ENCODE assay signal across 8 cellular contexts in the genomic region with DNA sequence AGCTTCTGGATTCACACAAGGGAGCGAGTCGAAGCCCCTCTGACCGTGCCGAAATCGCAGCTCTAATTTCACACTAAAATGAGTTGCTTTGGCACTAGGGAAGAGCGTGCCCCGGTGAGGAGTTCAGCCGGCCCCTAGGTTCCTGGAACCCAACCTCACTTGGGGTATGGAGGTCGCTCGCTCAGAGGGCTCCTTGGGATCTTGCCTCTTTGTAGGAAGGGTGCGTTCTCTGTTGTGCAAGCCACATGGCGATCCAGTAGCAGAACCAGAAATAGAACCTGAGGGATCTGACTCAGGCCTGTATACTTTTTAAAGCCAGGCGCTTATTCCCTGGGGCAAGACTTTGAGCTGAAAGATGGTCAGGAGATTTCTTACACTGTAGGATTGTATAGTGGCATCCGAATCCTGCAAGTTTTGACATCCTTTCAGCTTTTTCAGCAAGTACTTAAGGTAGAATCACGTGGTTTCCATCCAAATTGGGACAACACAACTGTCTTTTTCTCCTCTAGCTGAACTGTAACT. TPM values are rescaled to one million over a fixed set of nuclear protein-coding genes. Genes with fewer than 3 reads are reported as not detected.
A peak's percentile ranks its signal among the peaks of the same experiment; 100 is the strongest.
DNase-seq lines count a peak whose midpoint lies in the region; ATAC-seq and TF ChIP-seq lines count a peak whose summit lies in the region.

No MANE protein-coding gene starts in this region.

- 49 to 50% methylated on average over 10 to 15 of the region's 15 CpGs for WGBS in thyroid gland, 2 donors

- TF ChIP-seq CTCF in ascending aorta (IDR thresholded peaks at IDR 0.05): no peak
- TF ChIP-seq CTCF in left lung (IDR thresholded peaks at IDR 0.05): no peak
- no peak for TF ChIP-seq CTCF in thyroid gland (IDR thresholded peaks at IDR 0.05)

- CTCF ChIA-PET in activated naive CD4-positive, alpha-beta T cell treated with anti-CD3 and anti-CD28 coated beads for 36 hours (lab: Charles Lee): interaction anchor here (0.6 to 1.3 kb wide), 3 partner anchors 10 to 335 kb away, joined by 3 read pairs; no protein-coding TSS in a partner anchor

- ATAC-seq in left lung (no peak), HG02642 (IDR thresholded peaks at IDR 0.05; ENCODE audit: poor library complexity, unreplicated experiment) (no peak)

- H3K36me3 Mint-ChIP-seq in activated naive CD4-positive, alpha-beta T cell treated with anti-CD3 and anti-CD28 coated beads for 36 hours (ENCODE audit: low read depth): peaks cover 4% of the 10 kb centered on the region

- H3K27ac Mint-ChIP-seq in activated naive CD4-positive, alpha-beta T cell treated with anti-CD3 and anti-CD28 coated beads for 36 hours: peak overlapping the region; percentile 86

- intact Hi-C loops in activated naive CD4-positive, alpha-beta T cell treated with anti-CD3 and anti-CD28 coated beads for 36 hours (cut with micrococcal nuclease): loop anchor here (2.0 to 10.0 kb wide), 5 partner anchors 49 to 834 kb away; a partner anchor contains a TSS
- intact Hi-C loops in ascending aorta (cut with DNase I): loop anchor here (2.0 to 5.0 kb wide), 3 partner anchors 19 to 589 kb away; a partner anchor contains a TSS
- intact Hi-C loops in left lung (cut with DNase I): no loop called here
- intact Hi-C loops in thyroid gland (cut with DNase I): no loop called here

- H3K4me3 Mint-ChIP-seq in activated naive CD4-positive, alpha-beta T cell treated with anti-CD3 and anti-CD28 coated beads for 36 hours: peak overlapping the region; percentile 87

- TF ChIP-seq POLR2A in thyroid gland (IDR thresholded peaks at IDR 0.05): no peak

- peaks cover 31% of the 10 kb centered on the region for H3K4me1 Mint-ChIP-seq in activated naive CD4-positive, alpha-beta T cell treated with anti-CD3 and anti-CD28 coated beads for 36 hours (ENCODE audit: low read depth)

- H3K27me3 Mint-ChIP-seq in activated naive CD4-positive, alpha-beta T cell treated with anti-CD3 and anti-CD28 coated beads for 36 hours (ENCODE audit: low read depth): no peaks in the 10 kb centered on the region

- H3K4me1 ChIP-seq in ascending aorta (peaks cover 3 to 10% of the 10 kb centered on the region in 2 donors), left lung (peaks cover 4 to 39% of the 10 kb centered on the region in 2 donors), thyroid gland (peaks cover 18 to 20% of the 10 kb centered on the region in 2 donors)

- H3K27ac ChIP-seq in ascending aorta (peak overlapping the region; percentile 90 to 92), left lung (peak overlapping the region; percentile 95 to 96), thyroid gland (peak overlapping the region; percentile 52 to 92 (median 87))

- H3K36me3 ChIP-seq in ascending aorta: no peaks in the 10 kb centered on the region
- H3K36me3 ChIP-seq in left lung: no peaks in the 10 kb centered on the region
- H3K36me3 ChIP-seq in thyroid gland: no peaks in the 10 kb centered on the region

- H3K4me3 ChIP-seq in ascending aorta (peak overlapping the region; percentile 93 to 96), left lung (peak overlapping the region; percentile 71 to 84), thyroid gland (replicated peaks in 1 of 3) (peak overlapping the region in 1 of 3 donors; percentile 92)

- H3K9me3 Mint-ChIP-seq in activated naive CD4-positive, alpha-beta T cell treated with anti-CD3 and anti-CD28 coated beads for 36 hours: peaks cover 4% of the 10 kb centered on the region

- DNase-seq in activated naive CD4-positive, alpha-beta T cell treated with anti-CD3 and anti-CD28 coated beads for 36 hours: peak; percentile 5
- no peak for DNase-seq in activated naive CD4-positive, alpha-beta T cell treated with anti-CD3 and anti-CD28 coated beads, Interleukin-2, amount 50 U/mL, for 16 hours
- peak in 1 of 2 donors; percentile 65 for DNase-seq in ascending aorta (ENCODE audit: low spot score in 2 of 2)
- no peak for DNase-seq in left lung
- no peak for DNase-seq in thyroid gland
- DNase-seq in central memory CD4-positive, alpha-beta T cell: no peak
- DNase-seq in HCEC 1CT: no peak

- H3K27me3 ChIP-seq in ascending aorta: no peaks in the 10 kb centered on the region
- no peaks in the 10 kb centered on the region for H3K27me3 ChIP-seq in left lung
- no peaks in the 10 kb centered on the region for H3K27me3 ChIP-seq in thyroid gland

- H3K9me3 ChIP-seq in ascending aorta (no peaks in the 10 kb centered on the region), left lung (no peaks in the 10 kb centered on the region), thyroid gland (no peaks in the 10 kb centered on the region)

RNA-seq across cellular contexts. Expression of a gene that starts 0.9 kb away (rescaled TPM):
- 10 to 100 TPM; 13.6 to 13.7 TPM for total RNA-seq in activated naive CD4-positive, alpha-beta T cell treated with anti-CD3 and anti-CD28 coated beads for 36 hours
- 68.9 TPM for total RNA-seq in ascending aorta
- total RNA-seq in left lung: 10 to 100 TPM; 55.4 to 79.8 TPM
- 100 to 1,000 TPM in 1 of 4 donors, 10 to 100 TPM in 3; 89.7 to 126 (median 97.8) TPM for total RNA-seq in thyroid gland

Comparison
In these comparisons a context has a peak if more than half of its experiments do, and no peak if none do; other contexts are left out.
1. intact Hi-C loops: an anchor here in activated naive CD4-positive, alpha-beta T cell treated with anti-CD3 and anti-CD28 coated beads for 36 hours (2.0 to 10.0 kb wide) and ascending aorta (2.0 to 5.0 kb wide); none called in left lung and thyroid gland.